14 cellular contexts compared by ENCODE assay signal in genomic region chr17:36390943-36391645, GRCh38. TPM values are rescaled to one million over a fixed set of nuclear protein-coding genes. Genes with fewer than 3 reads are reported as not detected.
"Had no signal": no experiment of that assay in that cellular context is flagged by ENCODE, and none has a peak within 500 bp of the region (broad histone marks: within the 10 kb centered on the region; RNA-seq: fewer than 3 reads in every experiment).

No MANE protein-coding gene starts in this region.

RNA-seq across cellular contexts. Expression of gene TBC1D3H, which starts 2.9 kb away (rescaled TPM):
- total RNA-seq: activated CD4-positive, alpha-beta memory T cell treated with anti-CD3 and anti-CD28 coated beads, Interleukin-2, amount 10 ng/mL, durations not matched to agents 7 days and 5 days; activated CD4-positive, alpha-beta T cell treated with anti-CD3 and anti-CD28 coated beads for 36 hours; activated CD4-positive, alpha-beta T cell treated with anti-CD3 and anti-CD28 coated beads, Interleukin-2, amount 10 ng/mL, durations not matched to agents 7 days and 5 days; activated CD8-positive, alpha-beta memory T cell treated with anti-CD3 and anti-CD28 coated beads, Interleukin-2, amount 10 ng/mL, durations not matched to agents 7 days and 5 days; activated CD8-positive, alpha-beta T cell treated with anti-CD3 and anti-CD28 coated beads, Interleukin-2, amount 10 ng/mL, durations not matched to agents 7 days and 5 days; activated T-helper 2 cell treated with anti-CD3 and anti-CD28 coated beads, Interferon-gamma antibody, Interleukin-2, Interleukin-4, amounts not matched to agents 10 μg/mL and 5 μg/mL and 100 μg/mL, durations not matched to agents 14 hours and 24 hours and 36 hours; astrocyte; body of pancreas; breast epithelium; cardiac septum; T-helper 1 cell treated with Interleukin-12 subunit alpha and Interleukin-12 subunit beta and Interleukin-4 antibody, amounts not matched to agents 30 ng/mL and 1 ng/mL, for 36 hours; T-helper 17 cell; T-helper 2 cell treated with Interferon-gamma antibody and Interleukin-4, amounts not matched to agents 100 ng/mL and 5 ng/mL, for 36 hours; WTC11 had no signal
